ENCODE assay signal across 8 cellular contexts in genomic region chr10:33008499-33009243, GRCh38. TPM values are rescaled to one million over a fixed set of nuclear protein-coding genes. Genes with fewer than 3 reads are reported as not detected.
DNase-seq lines count a peak whose midpoint lies in the region; ATAC-seq, FAIRE-seq and TF ChIP-seq lines count a peak whose summit lies in the region.

No MANE protein-coding gene starts in this region.

- peak; percentile 52 for ATAC-seq in GM19023 (IDR thresholded peaks at IDR 0.05; ENCODE audit: unreplicated experiment)
- ATAC-seq in pancreas, result peak; percentile 59 to 83 (median 78)
- ATAC-seq in aorta (ENCODE audit: low FRiP score), result peak; percentile 72

- H3K9me3 ChIP-seq in pancreas (no peaks in the 10 kb centered on the region), aorta (ENCODE audit: control insufficient read depth, low read length) (no peaks in the 10 kb centered on the region)

- DNase-seq in AML-193 (lab: John Stamatoyannopoulos, UW), result peak; percentile 54 to 70
- DNase-seq in LoVo (ENCODE audit: low spot score), result peak; percentile 80
- peak; percentile 7 for DNase-seq in SHP77 treated with DMSO at 0.1 percent for 48 hours (lab: John Stamatoyannopoulos, UW)
- peak; percentile 39 for DNase-seq in activated gamma-delta T cell treated with anti-CD3 and anti-CD28 coated beads, Interleukin-2, amount 50 U/mL, for 16 hours (ENCODE audit: low read depth)
- peak; percentile 64 for DNase-seq in foreskin melanocyte
- peak in 4 of 6 donors; percentile 39 to 77 (median 60) for DNase-seq in pancreas
- DNase-seq in aorta, result no peak

- intact Hi-C loops in pancreas (cut with DNase I) (loop anchor here in 2 of 3 donors (5.0 kb wide), 1 partner anchor 211 kb away; no protein-coding TSS in a partner anchor), aorta (cut with DNase I) (loop anchor here (1.0 to 5.0 kb wide), 3 partner anchors 66 to 213 kb away; no protein-coding TSS in a partner anchor)

- H3K27me3 ChIP-seq in pancreas (no peaks in the 10 kb centered on the region), aorta (ENCODE audit: control insufficient read depth in 1 of 2, insufficient read depth in 2 of 2, low read length in 1 of 2) (no peaks in the 10 kb centered on the region)

- H3K4me1 ChIP-seq in pancreas (peaks cover 0 to 6% (median 5%) of the 10 kb centered on the region in 3 donors), aorta (ENCODE audit: control insufficient read depth in 1 of 2, insufficient read depth in 2 of 2, low read length in 2 of 2) (peaks cover 0 to 1% of the 10 kb centered on the region in 2 donors)

- peak; percentile 80 for FAIRE-seq in pancreas (lab: Jason Lieb, UNC)

- 9 to 12% methylated on average over 9 of the region's 9 CpGs for WGBS in pancreas, 2 donors
- WGBS in aorta, 2 donors, result 12 to 14% methylated on average over 9 of the region's 9 CpGs

- H3K27ac ChIP-seq in pancreas (peak overlapping the region in 2 of 4 donors; percentile 64 to 67), aorta (ENCODE audit: low read depth in 1 of 2, low read length in 2 of 2) (no peak overlapping the region)

- H3K36me3 ChIP-seq in pancreas (no peaks in the 10 kb centered on the region), aorta (ENCODE audit: control insufficient read depth in 1 of 2, insufficient read depth in 2 of 2, low read length in 1 of 2) (no peaks in the 10 kb centered on the region)

- H3K4me3 ChIP-seq in pancreas, result peak overlapping the region in 1 of 4 donors; percentile 19
- no peak overlapping the region for H3K4me3 ChIP-seq in aorta (ENCODE audit: low read length in 2 of 2)

- TF ChIP-seq CTCF in pancreas (IDR thresholded peaks at IDR 0.05), result peak; percentile 80 to 98 (median 94)

RNA-seq across cellular contexts. Expression of gene ITGB1, which starts 50.6 kb away (rescaled TPM):
- total RNA-seq in pancreas, result 100 to 1,000 TPM in 5 of 6 donors, 10 to 100 TPM in 1; 81.8 to 316 (median 125) TPM
- polyA plus RNA-seq in pancreas, result 10 to 100 TPM; 44.0 to 97.3 TPM
- 1,000 to 10,000 TPM in 1 of 2 donors, 100 to 1,000 TPM in 1; 870 to 1,426 TPM for total RNA-seq in aorta
- 100 to 1,000 TPM; 678 to 697 TPM for polyA plus RNA-seq in aorta

Comparison
In these comparisons a context has a peak if more than half of its experiments do, and no peak if none do; other contexts are left out.
1. DNase-seq: peak in AML-193 (2 of 2), LoVo (single experiment), SHP77 treated with DMSO at 0.1 percent for 48 hours (single experiment), activated gamma-delta T cell treated with anti-CD3 and anti-CD28 coated beads, Interleukin-2, amount 50 U/mL, for 16 hours (single experiment), foreskin melanocyte (single experiment) and pancreas (4 of 6); none in aorta (0 of 2).
2. Peak in every context shown above with its lines, with median percentiles within 50 percentile points of each other: ATAC-seq.